12 cellular contexts compared by ENCODE assay signal in genomic region chr14:84254205-84254788, GRCh38.
DNase-seq lines count a peak whose midpoint lies in the region; ATAC-seq and TF ChIP-seq lines count a peak whose summit lies in the region.
"Had no signal": no experiment of that assay in that cellular context is flagged by ENCODE, and none has a peak within 500 bp of the region (broad histone marks: within the 10 kb centered on the region; RNA-seq: fewer than 3 reads in every experiment).

No MANE protein-coding gene starts in this region.

- ATAC-seq in heart left ventricle (peak; percentile 80 to 96 (median 84)), GM21390 (IDR thresholded peaks at IDR 0.05; ENCODE audit: unreplicated experiment) (no peak)

- no peak for TF ChIP-seq CTCF in heart left ventricle (IDR thresholded peaks at IDR 0.05)

- no peak for TF ChIP-seq POLR2A in heart left ventricle (IDR thresholded peaks at IDR 0.05)

- H3K27me3 ChIP-seq in NT2/D1 (ENCODE audit: insufficient read depth, insufficient read length): no peaks in the 10 kb centered on the region
- no peaks in the 10 kb centered on the region for H3K27me3 ChIP-seq in heart left ventricle
- H3K27me3 ChIP-seq in neuron (ENCODE audit: insufficient read depth, low read length): no peaks in the 10 kb centered on the region
- H3K27me3 ChIP-seq: cardiac muscle cell, upper lobe of left lung had no signal

- DNase-seq in DMS153 treated with DMSO at 0.1 percent for 48 hours (lab: John Stamatoyannopoulos, UW; ENCODE audit: unreplicated experiment): peak; percentile 33
- DNase-seq in NT2/D1 (ENCODE audit: low read depth, low spot score): peak; percentile 22
- DNase-seq in heart left ventricle: peak in 2 of 5 donors; percentile 37 to 42
- DNase-seq in NCI-H2196 treated with DMSO at 0.1 percent for 48 hours (lab: John Stamatoyannopoulos, UW; ENCODE audit: unreplicated experiment): no peak
- DNase-seq in NCI-H510A treated with DMSO at 0.1 percent for 48 hours (lab: John Stamatoyannopoulos, UW): no peak
- no peak for DNase-seq in GM19240 (ENCODE audit: insufficient read length, low spot score)
- DNase-seq: activated CD4-positive, alpha-beta T cell treated with anti-CD3 and anti-CD28 coated beads, Interleukin-2, amount 10 ng/mL, durations not matched to agents 24 days and 14 days; mammary epithelial cell; upper lobe of left lung had no signal

- H3K4me1 ChIP-seq in NT2/D1 (ENCODE audit: insufficient read depth, insufficient read length): no peaks in the 10 kb centered on the region
- peaks cover 0 to 35% (median 2%) of the 10 kb centered on the region in 12 donors for H3K4me1 ChIP-seq in heart left ventricle
- peaks cover 10% of the 10 kb centered on the region for H3K4me1 ChIP-seq in neuron (ENCODE audit: insufficient read depth, low read length)
- H3K4me1 ChIP-seq: upper lobe of left lung had no signal

- intact Hi-C loops in heart left ventricle (cut with DNase I): loop anchor here in 1 of 10 donors (5.0 kb wide), 1 partner anchor 1278 kb away; the partner anchor contains the start of gene FLRT2

- H2AFZ ChIP-seq in neuron (ENCODE audit: low read depth, low read length): peak overlapping the region; percentile 68

- no peaks in the 10 kb centered on the region for H3K9me3 ChIP-seq in NT2/D1 (ENCODE audit: insufficient read depth, low read length)
- H3K9me3 ChIP-seq in heart left ventricle: no peaks in the 10 kb centered on the region
- H3K9me3 ChIP-seq in neuron (ENCODE audit: low read length): no peaks in the 10 kb centered on the region
- H3K9me3 ChIP-seq: upper lobe of left lung had no signal

- H3K4me3 ChIP-seq in NT2/D1 (ENCODE audit: insufficient read length, low read depth) (no peak overlapping the region), heart left ventricle (peak overlapping the region in 3 of 12 donors; percentile 2 to 4 (median 2)), neuron (ENCODE audit: low read length) (peak overlapping the region; percentile 9)
- H3K4me3 ChIP-seq: cardiac muscle cell, upper lobe of left lung had no signal

- H3K36me3 ChIP-seq in NT2/D1 (ENCODE audit: insufficient read depth, insufficient read length, low read length) (no peaks in the 10 kb centered on the region), heart left ventricle (no peaks in the 10 kb centered on the region), neuron (ENCODE audit: insufficient read depth, low read length) (no peaks in the 10 kb centered on the region)
- H3K36me3 ChIP-seq: cardiac muscle cell, upper lobe of left lung had no signal

- peak overlapping the region in 1 of 12 donors; percentile 2 for H3K27ac ChIP-seq in heart left ventricle
- H3K27ac ChIP-seq: cardiac muscle cell, upper lobe of left lung had no signal

- WGBS in heart left ventricle, 4 donors: 38 to 56% (median 45%) methylated on average over 8 of the region's 8 CpGs

- H3K9ac ChIP-seq in NT2/D1 (ENCODE audit: insufficient read length, low read depth): no peak overlapping the region

Comparison
In these comparisons a context has a peak if more than half of its experiments do, and no peak if none do; other contexts are left out.
1. DNase-seq: peak in DMS153 treated with DMSO at 0.1 percent for 48 hours (single experiment) and NT2/D1 (single experiment); none in NCI-H2196 treated with DMSO at 0.1 percent for 48 hours (single experiment), NCI-H510A treated with DMSO at 0.1 percent for 48 hours (single experiment) and GM19240 (single experiment).